ENCODE assay signal across 7 cellular contexts in genomic region chr14:89022274-89022673, GRCh38.
"Had no signal": no experiment of that assay in that cellular context is flagged by ENCODE, and none has a peak within 500 bp of the region (broad histone marks: within the 10 kb centered on the region; RNA-seq: fewer than 3 reads in every experiment).

No MANE protein-coding gene starts in this region.

- H3K4me3 Mint-ChIP-seq: HFFc6 had no signal

- H3K9me3 ChIP-seq: HAP-1 had no signal

- H3K4me3 ChIP-seq: GM23248, HAP-1, K562 had no signal

- H3K36me3 ChIP-seq: HAP-1 had no signal

- DNase-seq: GM23248, GOT3, H7, HFFc6, IMR-90 had no signal

- H3K9ac ChIP-seq: GM23248 had no signal

- H3K4me1 ChIP-seq: HAP-1 had no signal

- H3K27ac ChIP-seq: GM23248 had no signal

- H3K27ac Mint-ChIP-seq: HFFc6 had no signal

- H3K9me3 Mint-ChIP-seq: HFFc6 had no signal
